ENCODE assay signal across 8 cellular contexts in genomic region chr6:2353412-2354137, GRCh38.
A peak's percentile ranks its signal among the peaks of the same experiment; 100 is the strongest.
DNase-seq lines count a peak whose midpoint lies in the region; ATAC-seq, FAIRE-seq and TF ChIP-seq lines count a peak whose summit lies in the region.

No MANE protein-coding gene starts in this region.

- no peak for ATAC-seq in GM18867 (IDR thresholded peaks at IDR 0.05; ENCODE audit: unreplicated experiment)

- POLR2A ChIA-PET in MCF 10A (lab: Yijun Ruan, JAX) = interaction anchor here (0.6 to 1.0 kb wide), 9 partner anchors 107 to 757 kb away, joined by 3 to 7 read pairs (median 3); no protein-coding TSS in a partner anchor

- TF ChIP-seq CTCF in MCF 10A (IDR thresholded peaks at IDR 0.05; ENCODE audit: unreplicated experiment) = peak; percentile 85

- peak; percentile 4 for DNase-seq in NK-92 treated with Interleukin-12 subunit alpha and Interleukin-12 subunit beta, amount 100 ng/mL, for 24 hours (lab: John Stamatoyannopoulos, UW)
- DNase-seq in NK-92 (lab: John Stamatoyannopoulos, UW; ENCODE audit: unreplicated experiment) = no peak
- peak; percentile 13 to 39 for DNase-seq in NCI-H187 (lab: John Stamatoyannopoulos, UW)
- peak; percentile 82 for DNase-seq in MCF 10A (ENCODE audit: unreplicated experiment)
- DNase-seq in iPS-NIHi7 (ENCODE audit: extremely low spot score) = peak; percentile 76
- DNase-seq in stimulated activated CD4-positive, alpha-beta T cell treated with anti-CD3 and anti-CD28 coated beads, Interleukin-15, amount 100 ng/mL, for 48 hours (ENCODE audit: low read depth in 2 of 2) = peak; percentile 20 to 52

- H3K36me3 Mint-ChIP-seq in MCF 10A (ENCODE audit: insufficient read depth, unreplicated experiment) = no peaks in the 10 kb centered on the region

- intact Hi-C loops in MCF 10A (cut with micrococcal nuclease) = loop anchor here (1.0 to 10.0 kb wide), 9 partner anchors 95 to 757 kb away; no protein-coding TSS in a partner anchor

- FAIRE-seq in TTC549 (lab: Jason Lieb, UNC) = peak; percentile 46

- H3K4me1 Mint-ChIP-seq in MCF 10A (ENCODE audit: insufficient read depth, unreplicated experiment) = peaks cover 9% of the 10 kb centered on the region

- H3K27me3 Mint-ChIP-seq in MCF 10A (ENCODE audit: insufficient read depth, unreplicated experiment) = no peaks in the 10 kb centered on the region

- no TSS peak for BruUV-seq in MCF 10A (replicated peaks; lab: Mats Ljungman, UMichigan)

- CTCF ChIA-PET in MCF 10A (lab: Yijun Ruan, JAX) = interaction anchor here (0.6 to 2.1 kb wide), 30 partner anchors 9 to 1327 kb away, joined by 3 to 14 read pairs (median 4); no protein-coding TSS in a partner anchor

- no peak overlapping the region for H3K4me3 Mint-ChIP-seq in MCF 10A (ENCODE audit: unreplicated experiment)

- H3K9me3 Mint-ChIP-seq in MCF 10A (ENCODE audit: unreplicated experiment) = no peaks in the 10 kb centered on the region

- H3K27ac Mint-ChIP-seq in MCF 10A (ENCODE audit: low read depth, unreplicated experiment) = no peak overlapping the region
